Comparison of ENCODE assay signal across 13 cellular contexts in genomic region chr2:215979615-215980014, GRCh38. TPM values are rescaled to one million over a fixed set of nuclear protein-coding genes. Genes with fewer than 3 reads are reported as not detected.
DNase-seq lines count a peak whose midpoint lies in the region; ATAC-seq and TF ChIP-seq lines count a peak whose summit lies in the region.
"Had no signal": no experiment of that assay in that cellular context is flagged by ENCODE, and none has a peak within 500 bp of the region (broad histone marks: within the 10 kb centered on the region; RNA-seq: fewer than 3 reads in every experiment).

No MANE protein-coding gene starts in this region.

- H3K27me3 ChIP-seq in GM23248 (replicated peaks; ENCODE audit: insufficient read depth) (no peaks in the 10 kb centered on the region), colonic mucosa (no peaks in the 10 kb centered on the region)

- peak; percentile 37 for DNase-seq in ELR (ENCODE audit: low read depth)
- DNase-seq in T-helper 2 cell treated with Interferon-gamma antibody and Interleukin-4, amounts not matched to agents 5 μg/mL and 100 μg/mL, for 36 hours (ENCODE audit: low spot score): peak; percentile 23
- DNase-seq in GM23248: no peak
- no peak for DNase-seq in LoVo (ENCODE audit: low spot score)
- no peak for DNase-seq in NCI-H774 (lab: John Stamatoyannopoulos, UW)
- DNase-seq in colonic mucosa: no peak
- DNase-seq: activated CD4-positive, alpha-beta T cell treated with anti-CD3 and anti-CD28 coated beads for 1 hour; endodermal cell; NCI-H1436 treated with DMSO at 0.1 percent for 48 hours had no signal

- no peak overlapping the region for H3K9ac ChIP-seq in GM23248
- no peak overlapping the region for H3K9ac ChIP-seq in colonic mucosa (ENCODE audit: low read depth in 2 of 2, low read length in 2 of 2)

- peak overlapping the region; percentile 48 for H3K27ac Mint-ChIP-seq in T-helper 2 cell treated with Interferon-gamma antibody and Interleukin-4, amounts not matched to agents 5 μg/mL and 100 μg/mL, for 36 hours
- H3K27ac Mint-ChIP-seq: endodermal cell had no signal

- no peaks in the 10 kb centered on the region for H3K4me1 ChIP-seq in GM23248 (ENCODE audit: insufficient read depth)
- H3K4me1 ChIP-seq in colonic mucosa: no peaks in the 10 kb centered on the region

- H3K9me3 ChIP-seq in GM23248 (ENCODE audit: low read depth) (no peaks in the 10 kb centered on the region), colonic mucosa (no peaks in the 10 kb centered on the region)

- H3K27me3 Mint-ChIP-seq in T-helper 2 cell treated with Interferon-gamma antibody and Interleukin-4, amounts not matched to agents 5 μg/mL and 100 μg/mL, for 36 hours (ENCODE audit: low read depth): no peaks in the 10 kb centered on the region

- in situ Hi-C loops in GM23248 (cut with MboI): no loop called here

- H3K4me1 Mint-ChIP-seq in T-helper 2 cell treated with Interferon-gamma antibody and Interleukin-4, amounts not matched to agents 5 μg/mL and 100 μg/mL, for 36 hours (ENCODE audit: low read depth): peaks cover 26% of the 10 kb centered on the region

- no peak for TF ChIP-seq CTCF in colonic mucosa (IDR thresholded peaks at IDR 0.05)

- peaks cover 14% of the 10 kb centered on the region for H3K36me3 Mint-ChIP-seq in T-helper 2 cell treated with Interferon-gamma antibody and Interleukin-4, amounts not matched to agents 5 μg/mL and 100 μg/mL, for 36 hours (ENCODE audit: low read depth)

- H2AFZ ChIP-seq in GM23248: no peak overlapping the region

- H3K9me3 Mint-ChIP-seq in T-helper 2 cell treated with Interferon-gamma antibody and Interleukin-4, amounts not matched to agents 5 μg/mL and 100 μg/mL, for 36 hours: peaks cover 8% of the 10 kb centered on the region

- no peak overlapping the region for H3K4me2 ChIP-seq in GM23248 (ENCODE audit: unreplicated experiment)
- H3K4me2 ChIP-seq: smooth muscle cell had no signal

- H3K27ac ChIP-seq in GM23248: no peak overlapping the region
- no peak overlapping the region for H3K27ac ChIP-seq in colonic mucosa
- H3K27ac ChIP-seq: C4-2B had no signal

- no peaks in the 10 kb centered on the region for H3K79me2 ChIP-seq in GM23248 (ENCODE audit: insufficient read depth)

- no peaks in the 10 kb centered on the region for H3K9me2 ChIP-seq in GM23248 (ENCODE audit: insufficient read depth)

- 88 to 91% methylated on average over 2 of the region's 2 CpGs for WGBS in GM23248 (ENCODE audit: low coverage in 1 of 2, low lambda C conversion rate in 2 of 2, missing lambda C conversion rate in 2 of 2), 2 experiments

- H3K36me3 ChIP-seq in GM23248 (ENCODE audit: low read depth): no peaks in the 10 kb centered on the region
- H3K36me3 ChIP-seq in colonic mucosa: no peaks in the 10 kb centered on the region

- intact Hi-C loops in colonic mucosa (cut with DNase I): no loop called here

- peak; percentile 51 for ATAC-seq in GM19035 (IDR thresholded peaks at IDR 0.05; ENCODE audit: unreplicated experiment)
- ATAC-seq in HG02981 (IDR thresholded peaks at IDR 0.05; ENCODE audit: unreplicated experiment): peak; percentile 55

- peaks cover 13% of the 10 kb centered on the region for H3F3A ChIP-seq in GM23248 (ENCODE audit: insufficient read depth)

- peak overlapping the region; percentile 51 for H3K4me3 Mint-ChIP-seq in T-helper 2 cell treated with Interferon-gamma antibody and Interleukin-4, amounts not matched to agents 5 μg/mL and 100 μg/mL, for 36 hours
- H3K4me3 Mint-ChIP-seq: endodermal cell had no signal

- no peaks in the 10 kb centered on the region for H4K20me1 ChIP-seq in GM23248 (ENCODE audit: insufficient read depth)

- H3K4me3 ChIP-seq in GM23248 (no peak overlapping the region), colonic mucosa (no peak overlapping the region)
- H3K4me3 ChIP-seq: smooth muscle cell had no signal

RNA-seq across cellular contexts. Expression of gene MREG, which starts 33.7 kb away (rescaled TPM):
- 0.89 and 3.1 TPM in 2 replicates for total RNA-seq in GM23248 (2014; rRNA removed; shearing (Covaris generic))
- polyA plus RNA-seq in GM23248 (2016; fragmentation: Nextera tagmentation; extraction: Ambion mirVana): 1.8 and 2.5 TPM in 2 replicates
- total RNA-seq in colonic mucosa: 1 to 10 TPM; 8.5 to 9.4 TPM

Comparison
In these comparisons a context has a peak if more than half of its experiments do, and no peak if none do; other contexts are left out.
1. DNase-seq: peak in ELR (single experiment) and T-helper 2 cell treated with Interferon-gamma antibody and Interleukin-4, amounts not matched to agents 5 μg/mL and 100 μg/mL, for 36 hours (single experiment); none in GM23248 (single experiment), LoVo (single experiment), NCI-H774 (single experiment) and colonic mucosa (single experiment).